Comparison of ENCODE assay signal across 8 cellular contexts in the genomic region with DNA sequence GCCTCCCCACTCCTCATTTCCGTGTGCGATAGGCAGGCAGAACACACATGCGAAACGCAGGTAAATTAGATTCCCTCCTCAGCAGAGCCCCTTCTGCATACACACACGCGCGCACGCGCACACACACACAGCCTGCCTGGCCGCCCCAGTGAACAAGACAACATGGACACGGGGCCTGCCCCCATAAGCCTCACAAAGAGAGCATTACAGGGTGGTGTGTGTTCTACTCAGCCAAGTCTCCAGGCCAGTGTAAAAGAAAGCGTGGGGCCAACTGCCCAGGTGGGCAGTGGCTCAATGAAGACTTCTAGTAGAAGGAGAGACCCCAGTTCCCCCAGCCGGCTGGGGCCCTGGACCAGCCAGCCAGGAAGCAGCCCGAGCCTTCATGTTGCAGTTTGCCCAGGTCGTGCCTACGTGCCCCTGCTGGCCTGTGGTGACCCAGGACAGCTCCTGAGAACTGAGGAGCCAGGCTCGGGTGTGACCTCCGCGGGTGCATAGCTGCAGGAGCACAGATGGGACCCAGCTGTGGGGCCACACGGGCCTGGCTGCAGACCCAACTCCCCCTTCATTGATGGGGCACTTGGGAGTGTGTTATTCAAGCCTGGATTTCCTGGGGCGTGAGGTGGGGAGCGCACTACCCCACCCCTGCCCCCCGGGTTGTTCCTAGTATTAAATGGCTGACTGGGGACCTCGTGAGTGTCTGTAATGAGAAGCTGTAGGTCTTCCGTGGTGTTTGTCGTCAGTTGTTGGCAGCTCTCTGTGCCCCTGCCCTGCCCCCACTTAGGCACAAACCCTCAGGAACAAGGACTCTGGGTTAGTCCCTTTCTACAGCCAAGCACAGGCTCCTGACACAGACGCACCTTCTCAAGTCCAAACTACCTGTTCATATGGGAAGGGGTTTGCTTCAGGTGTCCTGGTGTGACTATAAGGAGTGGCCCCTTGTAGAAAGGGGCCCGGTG. TPM values are rescaled to one million over a fixed set of nuclear protein-coding genes. Genes with fewer than 3 reads are reported as not detected.
DNase-seq lines count a peak whose midpoint lies in the region; ATAC-seq lines count a peak whose summit lies in the region.

No MANE protein-coding gene starts in this region.

- no peak for ATAC-seq in activated CD8-positive, alpha-beta T cell treated with anti-CD3 and anti-CD28 coated beads, Interleukin-2, amount 10 ng/mL, durations not matched to agents 7 days and 5 days
- ATAC-seq in stimulated activated memory B cell treated with anti-CD40 and anti-IgM and Interleukin-4, amounts not matched to agents 10 μg/mL and 1 μg/mL and 100 μg/mL, for 72 hours = no peak
- no peak for ATAC-seq in GM19467 (IDR thresholded peaks at IDR 0.05; ENCODE audit: unreplicated experiment)

- no peaks in the 10 kb centered on the region for H3K27me3 Mint-ChIP-seq in activated CD8-positive, alpha-beta T cell treated with anti-CD3 and anti-CD28 coated beads, Interleukin-2, amount 10 ng/mL, durations not matched to agents 7 days and 5 days (ENCODE audit: low read depth)
- no peaks in the 10 kb centered on the region for H3K27me3 Mint-ChIP-seq in stimulated activated memory B cell treated with anti-CD40 and anti-IgM and Interleukin-4, amounts not matched to agents 10 μg/mL and 1 μg/mL and 100 μg/mL, for 72 hours

- POLR2A ChIA-PET in activated CD8-positive, alpha-beta T cell treated with anti-CD3 and anti-CD28 coated beads, Interleukin-2, amount 10 ng/mL, durations not matched to agents 7 days and 5 days (lab: Charles Lee) = no interaction called here

- H3K4me1 Mint-ChIP-seq in activated CD8-positive, alpha-beta T cell treated with anti-CD3 and anti-CD28 coated beads, Interleukin-2, amount 10 ng/mL, durations not matched to agents 7 days and 5 days (ENCODE audit: low read depth) = peaks cover 50% of the 10 kb centered on the region
- H3K4me1 Mint-ChIP-seq in stimulated activated memory B cell treated with anti-CD40 and anti-IgM and Interleukin-4, amounts not matched to agents 10 μg/mL and 1 μg/mL and 100 μg/mL, for 72 hours = peaks cover 72% of the 10 kb centered on the region

- peak; percentile 13 to 34 for DNase-seq in NCI-H2081 (lab: John Stamatoyannopoulos, UW)
- DNase-seq in NCI-H2081 treated with DMSO at 0.1 percent for 48 hours (lab: John Stamatoyannopoulos, UW) = no peak
- no peak for DNase-seq in activated CD8-positive, alpha-beta T cell treated with anti-CD3 and anti-CD28 coated beads, Interleukin-2, amount 10 ng/mL, durations not matched to agents 7 days and 5 days
- peak; percentile 77 for DNase-seq in left kidney (ENCODE audit: low read depth, low spot score)
- no peak for DNase-seq in amniotic stem cell (lab: John Stamatoyannopoulos, UW)
- DNase-seq in stimulated activated CD4-positive, alpha-beta T cell treated with anti-CD3 and anti-CD28 coated beads, Interleukin-15, amount 100 ng/mL, for 24 hours = no peak

- H3K9me3 Mint-ChIP-seq in activated CD8-positive, alpha-beta T cell treated with anti-CD3 and anti-CD28 coated beads, Interleukin-2, amount 10 ng/mL, durations not matched to agents 7 days and 5 days (ENCODE audit: insufficient read depth) = no peaks in the 10 kb centered on the region
- no peaks in the 10 kb centered on the region for H3K9me3 Mint-ChIP-seq in stimulated activated memory B cell treated with anti-CD40 and anti-IgM and Interleukin-4, amounts not matched to agents 10 μg/mL and 1 μg/mL and 100 μg/mL, for 72 hours

- peak overlapping the region; percentile 34 for H3K27ac Mint-ChIP-seq in activated CD8-positive, alpha-beta T cell treated with anti-CD3 and anti-CD28 coated beads, Interleukin-2, amount 10 ng/mL, durations not matched to agents 7 days and 5 days
- H3K27ac Mint-ChIP-seq in stimulated activated memory B cell treated with anti-CD40 and anti-IgM and Interleukin-4, amounts not matched to agents 10 μg/mL and 1 μg/mL and 100 μg/mL, for 72 hours = peak overlapping the region; percentile 95

- peaks cover 2% of the 10 kb centered on the region for H3K36me3 Mint-ChIP-seq in activated CD8-positive, alpha-beta T cell treated with anti-CD3 and anti-CD28 coated beads, Interleukin-2, amount 10 ng/mL, durations not matched to agents 7 days and 5 days (ENCODE audit: low read depth)
- peaks cover 5% of the 10 kb centered on the region for H3K36me3 Mint-ChIP-seq in stimulated activated memory B cell treated with anti-CD40 and anti-IgM and Interleukin-4, amounts not matched to agents 10 μg/mL and 1 μg/mL and 100 μg/mL, for 72 hours

- CTCF ChIA-PET in activated CD8-positive, alpha-beta T cell treated with anti-CD3 and anti-CD28 coated beads, Interleukin-2, amount 10 ng/mL, durations not matched to agents 7 days and 5 days (lab: Charles Lee) = no interaction called here

- H3K4me3 Mint-ChIP-seq in activated CD8-positive, alpha-beta T cell treated with anti-CD3 and anti-CD28 coated beads, Interleukin-2, amount 10 ng/mL, durations not matched to agents 7 days and 5 days = no peak overlapping the region
- no peak overlapping the region for H3K4me3 Mint-ChIP-seq in stimulated activated memory B cell treated with anti-CD40 and anti-IgM and Interleukin-4, amounts not matched to agents 10 μg/mL and 1 μg/mL and 100 μg/mL, for 72 hours

RNA-seq across cellular contexts. Expression of gene IDH2, which starts 39.3 kb away (rescaled TPM):
- total RNA-seq in activated CD8-positive, alpha-beta T cell treated with anti-CD3 and anti-CD28 coated beads, Interleukin-2, amount 10 ng/mL, durations not matched to agents 7 days and 5 days = 100 to 1,000 TPM; 291 to 301 TPM

Comparison
In these comparisons a context has a peak if more than half of its experiments do, and no peak if none do; other contexts are left out.
1. DNase-seq: peak in NCI-H2081 (2 of 2) and left kidney (single experiment); none in NCI-H2081 treated with DMSO at 0.1 percent for 48 hours (single experiment), activated CD8-positive, alpha-beta T cell treated with anti-CD3 and anti-CD28 coated beads, Interleukin-2, amount 10 ng/mL, durations not matched to agents 7 days and 5 days (single experiment), amniotic stem cell (single experiment) and stimulated activated CD4-positive, alpha-beta T cell treated with anti-CD3 and anti-CD28 coated beads, Interleukin-15, amount 100 ng/mL, for 24 hours (single experiment).